8 cellular contexts compared by ENCODE assay signal in genomic region chr1:39539252-39539790, GRCh38. TPM values are rescaled to one million over a fixed set of nuclear protein-coding genes. Genes with fewer than 3 reads are reported as not detected.
DNase-seq lines count a peak whose midpoint lies in the region; ATAC-seq and TF ChIP-seq lines count a peak whose summit lies in the region.

No MANE protein-coding gene starts in this region.

- no peak overlapping the region for H3K4me3 Mint-ChIP-seq in central memory CD8-positive, alpha-beta T cell

- H3K36me3 ChIP-seq in BJ (ENCODE audit: control insufficient read depth, insufficient read depth, low read length) (peaks cover 6% of the 10 kb centered on the region), kidney epithelial cell (ENCODE audit: control insufficient read depth, insufficient read depth, low read length) (peaks cover under 1% of the 10 kb centered on the region)

- H3K4me3 ChIP-seq in BJ (ENCODE audit: low read depth, low read length) (no peak overlapping the region), kidney epithelial cell (ENCODE audit: low read depth, low read length) (no peak overlapping the region)

- H3K27me3 ChIP-seq in BJ (ENCODE audit: control insufficient read depth, insufficient read depth, low read length): no peaks in the 10 kb centered on the region
- H3K27me3 ChIP-seq in kidney epithelial cell (ENCODE audit: control insufficient read depth, insufficient read depth, low read length): no peaks in the 10 kb centered on the region

- no peaks in the 10 kb centered on the region for H3K27me3 Mint-ChIP-seq in central memory CD8-positive, alpha-beta T cell

- POLR2A ChIA-PET in BJ (lab: Charles Lee): interaction anchor here (0.5 kb wide), 1 partner anchor 139 kb away, joined by 4 read pairs; no protein-coding TSS in a partner anchor

- no peak overlapping the region for H3K27ac Mint-ChIP-seq in central memory CD8-positive, alpha-beta T cell (ENCODE audit: low read depth)

- TF ChIP-seq CTCF in BJ (IDR thresholded peaks at IDR 0.05; ENCODE audit: insufficient read depth, low read depth, low read length) (peak; percentile 91), kidney epithelial cell (IDR thresholded peaks at IDR 0.05; ENCODE audit: insufficient read depth, low read length, poor library complexity, severe bottlenecking) (peak; percentile 94)

- no peaks in the 10 kb centered on the region for H3K9me3 Mint-ChIP-seq in central memory CD8-positive, alpha-beta T cell

- ATAC-seq in GM19438 (IDR thresholded peaks at IDR 0.05; ENCODE audit: low read depth, unreplicated experiment) (peak; percentile 70), GM19351 (IDR thresholded peaks at IDR 0.05; ENCODE audit: unreplicated experiment) (no peak)
- peak; percentile 60 for ATAC-seq in central memory CD8-positive, alpha-beta T cell (replicated peaks; ENCODE audit: extremely low read depth, poor library complexity, severe bottlenecking)

- CTCF ChIA-PET in BJ (lab: Yijun Ruan, JAX): interaction anchor here (0.5 to 5.8 kb wide), 29 partner anchors 8 to 442 kb away, joined by 3 to 54 read pairs (median 4); partner anchors contain the start of gene PABPC4

- H3K4me1 Mint-ChIP-seq in central memory CD8-positive, alpha-beta T cell: peaks cover 8% of the 10 kb centered on the region

- DNase-seq in BJ (ENCODE audit: low read depth): no peak
- peak; percentile 67 to 81 for DNase-seq in NCI-H2081 (lab: John Stamatoyannopoulos, UW)
- peak; percentile 8 for DNase-seq in T1000 (lab: John Stamatoyannopoulos, UW)
- DNase-seq in central memory CD8-positive, alpha-beta T cell (ENCODE audit: low spot score in 2 of 2): peak in 1 of 2 donors; percentile 25
- no peak for DNase-seq in kidney epithelial cell (ENCODE audit: low read depth)
- DNase-seq in stimulated activated CD4-positive, alpha-beta T cell treated with anti-CD3 and anti-CD28 coated beads, Interleukin-2, amount 100 ng/mL, for 4 hours (ENCODE audit: low read depth): peak; percentile 18

- peaks cover 19% of the 10 kb centered on the region for H3K36me3 Mint-ChIP-seq in central memory CD8-positive, alpha-beta T cell (ENCODE audit: insufficient read depth)

RNA-seq across cellular contexts. Expression of gene PABPC4, which starts 37.3 kb away (rescaled TPM):
- 62.2 and 69.4 TPM in 2 replicates for polyA plus RNA-seq in BJ (2011; rRNA removed)
- 171 and 187 TPM in 2 replicates for polyA minus RNA-seq in BJ (2011; rRNA and poly(A)+ RNA removed)
- total RNA-seq in kidney epithelial cell: 241 and 272 TPM in 2 replicates

RNA-seq across cellular contexts. Expression of gene BMP8A, which starts 47.9 kb away (rescaled TPM):
- 0.05 TPM in 1 of 2 replicates, not detected in the other for polyA plus RNA-seq in BJ (2011; rRNA removed)
- polyA minus RNA-seq in BJ (2011; rRNA and poly(A)+ RNA removed): not detected in 2 replicates
- 0.58 and 1.7 TPM in 2 replicates for total RNA-seq in kidney epithelial cell

Comparison
In these comparisons a context has a peak if more than half of its experiments do, and no peak if none do; other contexts are left out.
1. DNase-seq: peak in NCI-H2081 (2 of 2), T1000 (single experiment) and stimulated activated CD4-positive, alpha-beta T cell treated with anti-CD3 and anti-CD28 coated beads, Interleukin-2, amount 100 ng/mL, for 4 hours (single experiment); none in BJ (single experiment) and kidney epithelial cell (single experiment).